ENCODE assay signal across 26 cellular contexts in the genomic region with DNA sequence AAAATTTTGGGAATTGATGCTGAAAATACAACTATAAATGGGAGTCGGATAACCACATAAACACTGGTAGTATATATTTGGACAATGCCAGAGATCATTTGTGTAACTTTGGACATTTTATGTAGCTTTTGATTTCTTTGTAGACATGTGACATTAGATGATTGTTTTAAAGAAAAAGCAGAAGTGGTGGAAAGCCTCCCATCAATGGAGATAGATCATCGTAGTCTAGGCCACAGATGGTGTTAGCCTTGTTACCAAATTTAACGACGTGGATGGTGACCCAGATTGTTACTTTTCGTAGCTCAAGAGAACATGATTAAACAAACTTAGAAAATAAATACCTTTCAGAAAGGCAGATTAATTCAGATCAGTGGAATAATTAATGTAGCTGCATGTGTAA. TPM values are rescaled to one million over a fixed set of nuclear protein-coding genes. Genes with fewer than 3 reads are reported as not detected.
"Had no signal": no experiment of that assay in that cellular context is flagged by ENCODE, and none has a peak within 500 bp of the region (broad histone marks: within the 10 kb centered on the region; RNA-seq: fewer than 3 reads in every experiment).

No MANE protein-coding gene starts in this region.

- H3K27ac ChIP-seq: SJSA1 had no signal

- H3K36me3 ChIP-seq: SJSA1 had no signal

- H3K4me1 ChIP-seq: SJSA1 had no signal

- FAIRE-seq: astrocyte, RCC 7860 had no signal

- DNase-seq: activated CD4-positive, alpha-beta T cell treated with anti-CD3 and anti-CD28 coated beads for 1 hour; activated CD4-positive, alpha-beta T cell treated with anti-CD3 and anti-CD28 coated beads, Interleukin-2, amount 10 ng/mL, durations not matched to agents 24 days and 14 days; activated CD4-positive, alpha-beta T cell treated with anti-CD3 and anti-CD28 coated beads, Interleukin-2, amount 50 U/mL, for 48 hours; activated CD8-positive, alpha-beta memory T cell treated with anti-CD3 and anti-CD28 coated beads, Interleukin-2, amount 10 ng/mL, durations not matched to agents 7 days and 5 days; activated effector memory CD4-positive, alpha-beta T cell treated with Interleukin-2 at 50 U/mL for 16 hours; activated naive CD4-positive, alpha-beta T cell; activated naive CD8-positive, alpha-beta T cell treated with anti-CD3 and anti-CD28 coated beads, Interleukin-2, amount 50 U/mL, for 24 hours; activated T-cell treated with anti-CD3 and anti-CD28 coated beads, Interleukin-2, amount 50 U/mL, for 24 hours; amniotic stem cell; KBM-7; NCI-H1105; NCI-H1436; NCI-H1694 treated with DMSO at 0.1 percent for 48 hours; NCI-H2081; NCI-H510A treated with DMSO at 0.1 percent for 48 hours; NCI-H69; NK-92 treated with Interleukin-12 subunit alpha and Interleukin-12 subunit beta, amount 100 ng/mL, for 24 hours; PC-3; SHP77 had no signal

- ATAC-seq: activated CD8-positive, alpha-beta memory T cell treated with anti-CD3 and anti-CD28 coated beads, Interleukin-2, amount 10 ng/mL, durations not matched to agents 7 days and 5 days; activated naive CD4-positive, alpha-beta T cell treated with anti-CD3 and anti-CD28 coated beads, Interleukin-2, amount 50 U/mL, for 72 hours; activated naive CD8-positive, alpha-beta T cell treated with anti-CD3 and anti-CD28 coated beads, Interleukin-2, amount 50 U/mL, for 24 hours; PC-3; SK-N-SH treated with all-trans-retinoic acid at 6 μM for 48 hours; WTC11 had no signal

- H3K9me3 ChIP-seq: SJSA1 had no signal

- H3K4me3 ChIP-seq: SJSA1 had no signal

RNA-seq across cellular contexts. Expression of a gene that starts 8.8 kb away (rescaled TPM):
- total RNA-seq: M059J, PC-3, SJSA1 had no signal
